39 cellular contexts compared by ENCODE assay signal in the genomic region with DNA sequence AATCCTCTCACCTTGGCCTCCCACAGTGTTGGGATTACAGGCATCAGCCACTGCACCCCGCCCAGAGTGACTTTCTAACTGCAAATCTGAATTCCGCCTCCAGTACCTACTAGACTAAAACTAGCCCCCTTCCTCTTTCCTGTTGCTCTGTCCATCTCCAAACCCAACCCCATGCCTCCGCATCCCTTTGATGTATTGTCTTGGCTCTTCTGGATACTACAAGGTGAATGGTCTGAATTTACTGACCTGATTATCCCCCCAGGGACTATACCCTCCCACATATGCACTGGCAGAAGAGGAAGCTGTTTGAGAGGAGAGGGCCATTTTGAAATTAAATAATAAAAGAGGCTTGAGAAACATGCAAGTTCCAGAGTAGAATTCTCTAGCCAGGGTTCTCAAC. TPM values are rescaled to one million over a fixed set of nuclear protein-coding genes. Genes with fewer than 3 reads are reported as not detected.
"Had no signal": no experiment of that assay in that cellular context is flagged by ENCODE, and none has a peak within 500 bp of the region (broad histone marks: within the 10 kb centered on the region; RNA-seq: fewer than 3 reads in every experiment).

No MANE protein-coding gene starts in this region.

- H3K36me3 Mint-ChIP-seq: activated CD8-positive, alpha-beta memory T cell treated with anti-CD3 and anti-CD28 coated beads, Interleukin-2, amount 10 ng/mL, durations not matched to agents 7 days and 5 days; activated naive CD4-positive, alpha-beta T cell treated with anti-CD3 and anti-CD28 coated beads, Interleukin-2, amount 10 ng/mL, durations not matched to agents 7 days and 5 days; activated naive CD4-positive, alpha-beta T cell treated with anti-CD3 and anti-CD28 coated beads, Interleukin-2, amount 50 U/mL, for 24 hours; activated naive CD8-positive, alpha-beta T cell; activated naive CD8-positive, alpha-beta T cell treated with anti-CD3 and anti-CD28 coated beads, Interleukin-2, amount 10 ng/mL, durations not matched to agents 7 days and 5 days; brain had no signal

- H3K4me3 Mint-ChIP-seq: activated CD4-positive, alpha-beta memory T cell treated with anti-CD3 and anti-CD28 coated beads, Interleukin-2, amount 10 ng/mL, durations not matched to agents 7 days and 5 days; activated CD4-positive, alpha-beta T cell treated with anti-CD3 and anti-CD28 coated beads for 36 hours; activated CD4-positive, alpha-beta T cell treated with anti-CD3 and anti-CD28 coated beads, Interleukin-2, amount 10 ng/mL, durations not matched to agents 7 days and 5 days; activated CD8-positive, alpha-beta memory T cell treated with anti-CD3 and anti-CD28 coated beads, Interleukin-2, amount 10 ng/mL, durations not matched to agents 7 days and 5 days; activated CD8-positive, alpha-beta T cell treated with anti-CD3 and anti-CD28 coated beads, Interleukin-2, amount 10 ng/mL, durations not matched to agents 7 days and 5 days; activated naive CD4-positive, alpha-beta T cell treated with anti-CD3 and anti-CD28 coated beads, Interleukin-2, amount 10 ng/mL, durations not matched to agents 7 days and 5 days; activated naive CD4-positive, alpha-beta T cell treated with anti-CD3 and anti-CD28 coated beads, Interleukin-2, amount 50 U/mL, for 24 hours; activated naive CD8-positive, alpha-beta T cell; activated naive CD8-positive, alpha-beta T cell treated with anti-CD3 and anti-CD28 coated beads, Interleukin-2, amount 10 ng/mL, durations not matched to agents 7 days and 5 days; activated naive CD8-positive, alpha-beta T cell treated with anti-CD3 and anti-CD28 coated beads, Interleukin-2, amount 50 U/mL, for 24 hours; activated T-cell treated with anti-CD3 and anti-CD28 coated beads, Interleukin-2, amount 50 U/mL, for 24 hours; brain; central memory CD8-positive, alpha-beta T cell; T-helper 1 cell treated with Interleukin-12 subunit alpha and Interleukin-12 subunit beta and Interleukin-4 antibody, amounts not matched to agents 30 μg/mL and 1 μg/mL, for 36 hours; T-helper 2 cell treated with Interferon-gamma antibody and Interleukin-4, amounts not matched to agents 5 μg/mL and 100 μg/mL, for 36 hours had no signal

- H3K4me3 ChIP-seq: ascending aorta, cardiac muscle cell had no signal

- FAIRE-seq: TTC549 had no signal

- DNase-seq: activated CD4-positive, alpha-beta memory T cell treated with anti-CD3 and anti-CD28 coated beads, Interleukin-2, amount 10 ng/mL, durations not matched to agents 7 days and 5 days; activated CD4-positive, alpha-beta T cell treated with anti-CD3 and anti-CD28 coated beads for 1 hour; activated CD4-positive, alpha-beta T cell treated with anti-CD3 and anti-CD28 coated beads for 36 hours; activated CD4-positive, alpha-beta T cell treated with anti-CD3 and anti-CD28 coated beads for 48 hours; activated CD4-positive, alpha-beta T cell treated with anti-CD3 and anti-CD28 coated beads, Interleukin-2, amount 10 ng/mL, durations not matched to agents 7 days and 5 days; activated CD4-positive, alpha-beta T cell treated with anti-CD3 and anti-CD28 coated beads, Interleukin-2, amount 50 U/mL, for 48 hours; activated CD4-positive, CD25-positive, alpha-beta regulatory T cell; activated CD8-positive, alpha-beta memory T cell treated with anti-CD3 and anti-CD28 coated beads for 24 hours; activated CD8-positive, alpha-beta memory T cell treated with anti-CD3 and anti-CD28 coated beads, Interleukin-2, amount 10 ng/mL, durations not matched to agents 7 days and 5 days; activated CD8-positive, alpha-beta memory T cell treated with anti-CD3 and anti-CD28 coated beads, Interleukin-2, amount 50 U/mL, for 48 hours; activated CD8-positive, alpha-beta T cell treated with anti-CD3 and anti-CD28 coated beads, Interleukin-2, amount 10 ng/mL, durations not matched to agents 7 days and 5 days; activated effector memory CD4-positive, alpha-beta T cell treated with Interleukin-2 at 50 U/mL for 16 hours; activated gamma-delta T cell; activated naive CD4-positive, alpha-beta T cell treated with anti-CD3 and anti-CD28 coated beads, Interleukin-2, amount 10 ng/mL, durations not matched to agents 7 days and 5 days; activated naive CD4-positive, alpha-beta T cell treated with Interleukin-2 at 50 U/mL for 16 hours; activated naive CD8-positive, alpha-beta T cell treated with anti-CD3 and anti-CD28 coated beads, Interleukin-2, amount 10 ng/mL, durations not matched to agents 7 days and 5 days; activated naive CD8-positive, alpha-beta T cell treated with anti-CD3 and anti-CD28 coated beads, Interleukin-2, amount 50 U/mL, for 24 hours; activated T-cell treated with anti-CD3 and anti-CD28 coated beads, Interleukin-2, amount 50 U/mL, for 24 hours; activated T-cell treated with anti-CD3 and anti-CD28 coated beads, Interleukin-2, amount 50 U/mL, for 48 hours; amygdala; anterior cingulate cortex; caudate nucleus; cerebellar nuclear complex; T-helper 1 cell; T-helper 2 cell; T-helper 9 cell had no signal

- H3K4me1 Mint-ChIP-seq: activated CD4-positive, alpha-beta memory T cell treated with anti-CD3 and anti-CD28 coated beads, Interleukin-2, amount 10 ng/mL, durations not matched to agents 7 days and 5 days; activated CD4-positive, alpha-beta T cell treated with anti-CD3 and anti-CD28 coated beads for 36 hours; activated CD4-positive, alpha-beta T cell treated with anti-CD3 and anti-CD28 coated beads, Interleukin-2, amount 10 ng/mL, durations not matched to agents 7 days and 5 days; activated CD8-positive, alpha-beta memory T cell treated with anti-CD3 and anti-CD28 coated beads, Interleukin-2, amount 10 ng/mL, durations not matched to agents 7 days and 5 days; activated naive CD4-positive, alpha-beta T cell treated with anti-CD3 and anti-CD28 coated beads, Interleukin-2, amount 10 ng/mL, durations not matched to agents 7 days and 5 days; activated naive CD4-positive, alpha-beta T cell treated with anti-CD3 and anti-CD28 coated beads, Interleukin-2, amount 50 U/mL, for 24 hours; activated naive CD8-positive, alpha-beta T cell treated with anti-CD3 and anti-CD28 coated beads, Interleukin-2, amount 10 ng/mL, durations not matched to agents 7 days and 5 days; activated naive CD8-positive, alpha-beta T cell treated with anti-CD3 and anti-CD28 coated beads, Interleukin-2, amount 50 U/mL, for 24 hours; brain; central memory CD8-positive, alpha-beta T cell had no signal

- H3K36me3 ChIP-seq: ascending aorta, cardiac muscle cell had no signal

- H3K27ac Mint-ChIP-seq: activated CD4-positive, alpha-beta memory T cell treated with anti-CD3 and anti-CD28 coated beads, Interleukin-2, amount 10 ng/mL, durations not matched to agents 7 days and 5 days; activated CD4-positive, alpha-beta T cell treated with anti-CD3 and anti-CD28 coated beads for 36 hours; activated CD4-positive, alpha-beta T cell treated with anti-CD3 and anti-CD28 coated beads, Interleukin-2, amount 10 ng/mL, durations not matched to agents 7 days and 5 days; activated CD8-positive, alpha-beta memory T cell treated with anti-CD3 and anti-CD28 coated beads, Interleukin-2, amount 10 ng/mL, durations not matched to agents 7 days and 5 days; activated CD8-positive, alpha-beta T cell treated with anti-CD3 and anti-CD28 coated beads, Interleukin-2, amount 10 ng/mL, durations not matched to agents 7 days and 5 days; activated naive CD4-positive, alpha-beta T cell treated with anti-CD3 and anti-CD28 coated beads, Interleukin-2, amount 10 ng/mL, durations not matched to agents 7 days and 5 days; activated naive CD4-positive, alpha-beta T cell treated with anti-CD3 and anti-CD28 coated beads, Interleukin-2, amount 50 U/mL, for 24 hours; activated naive CD8-positive, alpha-beta T cell; activated naive CD8-positive, alpha-beta T cell treated with anti-CD3 and anti-CD28 coated beads, Interleukin-2, amount 10 ng/mL, durations not matched to agents 7 days and 5 days; activated naive CD8-positive, alpha-beta T cell treated with anti-CD3 and anti-CD28 coated beads, Interleukin-2, amount 50 U/mL, for 24 hours; activated T-cell treated with anti-CD3 and anti-CD28 coated beads, Interleukin-2, amount 50 U/mL, for 24 hours; activated T-helper 2 cell treated with anti-CD3 and anti-CD28 coated beads, Interferon-gamma antibody, Interleukin-2, Interleukin-4, amounts not matched to agents 10 μg/mL and 5 μg/mL and 100 μg/mL, durations not matched to agents 14 hours and 24 hours and 36 hours; brain; T-helper 1 cell treated with Interleukin-12 subunit alpha and Interleukin-12 subunit beta and Interleukin-4 antibody, amounts not matched to agents 30 μg/mL and 1 μg/mL, for 36 hours; T-helper 2 cell treated with Interferon-gamma antibody and Interleukin-4, amounts not matched to agents 5 μg/mL and 100 μg/mL, for 36 hours had no signal

- H3K27me3 Mint-ChIP-seq: activated CD4-positive, alpha-beta memory T cell treated with anti-CD3 and anti-CD28 coated beads, Interleukin-2, amount 10 ng/mL, durations not matched to agents 7 days and 5 days; activated CD4-positive, alpha-beta T cell treated with anti-CD3 and anti-CD28 coated beads for 36 hours; activated CD4-positive, alpha-beta T cell treated with anti-CD3 and anti-CD28 coated beads, Interleukin-2, amount 10 ng/mL, durations not matched to agents 7 days and 5 days; activated CD8-positive, alpha-beta memory T cell treated with anti-CD3 and anti-CD28 coated beads, Interleukin-2, amount 10 ng/mL, durations not matched to agents 7 days and 5 days; activated naive CD4-positive, alpha-beta T cell treated with anti-CD3 and anti-CD28 coated beads, Interleukin-2, amount 10 ng/mL, durations not matched to agents 7 days and 5 days; activated naive CD4-positive, alpha-beta T cell treated with anti-CD3 and anti-CD28 coated beads, Interleukin-2, amount 50 U/mL, for 24 hours; activated naive CD8-positive, alpha-beta T cell; activated naive CD8-positive, alpha-beta T cell treated with anti-CD3 and anti-CD28 coated beads, Interleukin-2, amount 10 ng/mL, durations not matched to agents 7 days and 5 days; activated naive CD8-positive, alpha-beta T cell treated with anti-CD3 and anti-CD28 coated beads, Interleukin-2, amount 50 U/mL, for 24 hours; central memory CD8-positive, alpha-beta T cell had no signal

- H3K4me1 ChIP-seq: ascending aorta had no signal

- H3K9me3 Mint-ChIP-seq: activated CD4-positive, alpha-beta memory T cell treated with anti-CD3 and anti-CD28 coated beads, Interleukin-2, amount 10 ng/mL, durations not matched to agents 7 days and 5 days; activated CD4-positive, alpha-beta T cell treated with anti-CD3 and anti-CD28 coated beads, Interleukin-2, amount 10 ng/mL, durations not matched to agents 7 days and 5 days; activated naive CD4-positive, alpha-beta T cell treated with anti-CD3 and anti-CD28 coated beads, Interleukin-2, amount 10 ng/mL, durations not matched to agents 7 days and 5 days; activated naive CD4-positive, alpha-beta T cell treated with anti-CD3 and anti-CD28 coated beads, Interleukin-2, amount 50 U/mL, for 24 hours; activated naive CD8-positive, alpha-beta T cell treated with anti-CD3 and anti-CD28 coated beads, Interleukin-2, amount 10 ng/mL, durations not matched to agents 7 days and 5 days; activated naive CD8-positive, alpha-beta T cell treated with anti-CD3 and anti-CD28 coated beads, Interleukin-2, amount 50 U/mL, for 24 hours; activated T-cell treated with anti-CD3 and anti-CD28 coated beads, Interleukin-2, amount 50 U/mL, for 24 hours; activated T-helper 2 cell treated with anti-CD3 and anti-CD28 coated beads, Interferon-gamma antibody, Interleukin-2, Interleukin-4, amounts not matched to agents 10 μg/mL and 5 μg/mL and 100 μg/mL, durations not matched to agents 14 hours and 24 hours and 36 hours; central memory CD8-positive, alpha-beta T cell; T-helper 1 cell treated with Interleukin-12 subunit alpha and Interleukin-12 subunit beta and Interleukin-4 antibody, amounts not matched to agents 30 μg/mL and 1 μg/mL, for 36 hours; T-helper 2 cell treated with Interferon-gamma antibody and Interleukin-4, amounts not matched to agents 5 μg/mL and 100 μg/mL, for 36 hours had no signal

- H3K9me3 ChIP-seq: ascending aorta had no signal

- H3K27me3 ChIP-seq: ascending aorta, cardiac muscle cell had no signal

- H3K27ac ChIP-seq: ascending aorta, cardiac muscle cell, VCaP had no signal

RNA-seq across cellular contexts. Expression of a gene that starts 17.7 kb away (rescaled TPM):
- total RNA-seq: activated CD4-positive, alpha-beta memory T cell treated with anti-CD3 and anti-CD28 coated beads, Interleukin-2, amount 10 ng/mL, durations not matched to agents 7 days and 5 days; activated CD4-positive, alpha-beta T cell treated with anti-CD3 and anti-CD28 coated beads for 36 hours; activated CD4-positive, alpha-beta T cell treated with anti-CD3 and anti-CD28 coated beads, Interleukin-2, amount 10 ng/mL, durations not matched to agents 7 days and 5 days; activated CD8-positive, alpha-beta memory T cell treated with anti-CD3 and anti-CD28 coated beads, Interleukin-2, amount 10 ng/mL, durations not matched to agents 7 days and 5 days; activated CD8-positive, alpha-beta T cell treated with anti-CD3 and anti-CD28 coated beads, Interleukin-2, amount 10 ng/mL, durations not matched to agents 7 days and 5 days; activated naive CD8-positive, alpha-beta T cell treated with anti-CD3 and anti-CD28 coated beads, Interleukin-2, amount 10 ng/mL, durations not matched to agents 7 days and 5 days; activated T-helper 2 cell treated with anti-CD3 and anti-CD28 coated beads, Interferon-gamma antibody, Interleukin-2, Interleukin-4, amounts not matched to agents 10 μg/mL and 5 μg/mL and 100 μg/mL, durations not matched to agents 14 hours and 24 hours and 36 hours; ascending aorta; bronchial epithelial cell; cardiac muscle cell had no signal
- polyA plus RNA-seq: adipose tissue, cardiac muscle cell had no signal
